In genomic region chr1:226820935-226821718, GRCh38 we compare ENCODE assay signal across 3 cellular contexts.
TF ChIP-seq lines count a peak whose summit lies in the region.

No MANE protein-coding gene starts in this region.

TF ChIP-seq in liver, 16 proteins besides CTCF, POLR2A, EP300 and RAD21 (continued from another document):
- TF ChIP-seq, protein P1, sequence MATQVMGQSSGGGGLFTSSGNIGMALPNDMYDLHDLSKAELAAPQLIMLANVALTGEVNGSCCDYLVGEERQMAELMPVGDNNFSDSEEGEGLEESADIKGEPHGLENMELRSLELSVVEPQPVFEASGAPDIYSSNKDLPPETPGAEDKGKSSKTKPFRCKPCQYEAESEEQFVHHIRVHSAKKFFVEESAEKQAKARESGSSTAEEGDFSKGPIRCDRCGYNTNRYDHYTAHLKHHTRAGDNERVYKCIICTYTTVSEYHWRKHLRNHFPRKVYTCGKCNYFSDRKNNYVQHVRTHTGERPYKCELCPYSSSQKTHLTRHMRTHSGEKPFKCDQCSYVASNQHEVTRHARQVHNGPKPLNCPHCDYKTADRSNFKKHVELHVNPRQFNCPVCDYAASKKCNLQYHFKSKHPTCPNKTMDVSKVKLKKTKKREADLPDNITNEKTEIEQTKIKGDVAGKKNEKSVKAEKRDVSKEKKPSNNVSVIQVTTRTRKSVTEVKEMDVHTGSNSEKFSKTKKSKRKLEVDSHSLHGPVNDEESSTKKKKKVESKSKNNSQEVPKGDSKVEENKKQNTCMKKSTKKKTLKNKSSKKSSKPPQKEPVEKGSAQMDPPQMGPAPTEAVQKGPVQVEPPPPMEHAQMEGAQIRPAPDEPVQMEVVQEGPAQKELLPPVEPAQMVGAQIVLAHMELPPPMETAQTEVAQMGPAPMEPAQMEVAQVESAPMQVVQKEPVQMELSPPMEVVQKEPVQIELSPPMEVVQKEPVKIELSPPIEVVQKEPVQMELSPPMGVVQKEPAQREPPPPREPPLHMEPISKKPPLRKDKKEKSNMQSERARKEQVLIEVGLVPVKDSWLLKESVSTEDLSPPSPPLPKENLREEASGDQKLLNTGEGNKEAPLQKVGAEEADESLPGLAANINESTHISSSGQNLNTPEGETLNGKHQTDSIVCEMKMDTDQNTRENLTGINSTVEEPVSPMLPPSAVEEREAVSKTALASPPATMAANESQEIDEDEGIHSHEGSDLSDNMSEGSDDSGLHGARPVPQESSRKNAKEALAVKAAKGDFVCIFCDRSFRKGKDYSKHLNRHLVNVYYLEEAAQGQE (IDR thresholded peaks at IDR 0.05) = no peak

TF ChIP-seq in HepG2, 621 proteins besides CTCF, POLR2A, EP300 and RAD21 (continues in another document):
- TF ChIP-seq, protein P2, sequence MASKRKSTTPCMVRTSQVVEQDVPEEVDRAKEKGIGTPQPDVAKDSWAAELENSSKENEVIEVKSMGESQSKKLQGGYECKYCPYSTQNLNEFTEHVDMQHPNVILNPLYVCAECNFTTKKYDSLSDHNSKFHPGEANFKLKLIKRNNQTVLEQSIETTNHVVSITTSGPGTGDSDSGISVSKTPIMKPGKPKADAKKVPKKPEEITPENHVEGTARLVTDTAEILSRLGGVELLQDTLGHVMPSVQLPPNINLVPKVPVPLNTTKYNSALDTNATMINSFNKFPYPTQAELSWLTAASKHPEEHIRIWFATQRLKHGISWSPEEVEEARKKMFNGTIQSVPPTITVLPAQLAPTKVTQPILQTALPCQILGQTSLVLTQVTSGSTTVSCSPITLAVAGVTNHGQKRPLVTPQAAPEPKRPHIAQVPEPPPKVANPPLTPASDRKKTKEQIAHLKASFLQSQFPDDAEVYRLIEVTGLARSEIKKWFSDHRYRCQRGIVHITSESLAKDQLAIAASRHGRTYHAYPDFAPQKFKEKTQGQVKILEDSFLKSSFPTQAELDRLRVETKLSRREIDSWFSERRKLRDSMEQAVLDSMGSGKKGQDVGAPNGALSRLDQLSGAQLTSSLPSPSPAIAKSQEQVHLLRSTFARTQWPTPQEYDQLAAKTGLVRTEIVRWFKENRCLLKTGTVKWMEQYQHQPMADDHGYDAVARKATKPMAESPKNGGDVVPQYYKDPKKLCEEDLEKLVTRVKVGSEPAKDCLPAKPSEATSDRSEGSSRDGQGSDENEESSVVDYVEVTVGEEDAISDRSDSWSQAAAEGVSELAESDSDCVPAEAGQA (IDR thresholded peaks at IDR 0.05; ENCODE audit: low read depth) = no peak
- TF ChIP-seq, protein P2 (CRISPR knock-in tag; IDR thresholded peaks at IDR 0.05; ENCODE audit: borderline replicate concordance) = no peak
- TF ChIP-seq DR1 (CRISPR knock-in tag; IDR thresholded peaks at IDR 0.05) = no peak
- TF ChIP-seq, protein P3, sequence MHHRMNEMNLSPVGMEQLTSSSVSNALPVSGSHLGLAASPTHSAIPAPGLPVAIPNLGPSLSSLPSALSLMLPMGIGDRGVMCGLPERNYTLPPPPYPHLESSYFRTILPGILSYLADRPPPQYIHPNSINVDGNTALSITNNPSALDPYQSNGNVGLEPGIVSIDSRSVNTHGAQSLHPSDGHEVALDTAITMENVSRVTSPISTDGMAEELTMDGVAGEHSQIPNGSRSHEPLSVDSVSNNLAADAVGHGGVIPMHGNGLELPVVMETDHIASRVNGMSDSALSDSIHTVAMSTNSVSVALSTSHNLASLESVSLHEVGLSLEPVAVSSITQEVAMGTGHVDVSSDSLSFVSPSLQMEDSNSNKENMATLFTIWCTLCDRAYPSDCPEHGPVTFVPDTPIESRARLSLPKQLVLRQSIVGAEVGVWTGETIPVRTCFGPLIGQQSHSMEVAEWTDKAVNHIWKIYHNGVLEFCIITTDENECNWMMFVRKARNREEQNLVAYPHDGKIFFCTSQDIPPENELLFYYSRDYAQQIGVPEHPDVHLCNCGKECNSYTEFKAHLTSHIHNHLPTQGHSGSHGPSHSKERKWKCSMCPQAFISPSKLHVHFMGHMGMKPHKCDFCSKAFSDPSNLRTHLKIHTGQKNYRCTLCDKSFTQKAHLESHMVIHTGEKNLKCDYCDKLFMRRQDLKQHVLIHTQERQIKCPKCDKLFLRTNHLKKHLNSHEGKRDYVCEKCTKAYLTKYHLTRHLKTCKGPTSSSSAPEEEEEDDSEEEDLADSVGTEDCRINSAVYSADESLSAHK (CRISPR knock-in tag; IDR thresholded peaks at IDR 0.05; ENCODE audit: borderline replicate concordance) = no peak
- TF ChIP-seq, protein P4, sequence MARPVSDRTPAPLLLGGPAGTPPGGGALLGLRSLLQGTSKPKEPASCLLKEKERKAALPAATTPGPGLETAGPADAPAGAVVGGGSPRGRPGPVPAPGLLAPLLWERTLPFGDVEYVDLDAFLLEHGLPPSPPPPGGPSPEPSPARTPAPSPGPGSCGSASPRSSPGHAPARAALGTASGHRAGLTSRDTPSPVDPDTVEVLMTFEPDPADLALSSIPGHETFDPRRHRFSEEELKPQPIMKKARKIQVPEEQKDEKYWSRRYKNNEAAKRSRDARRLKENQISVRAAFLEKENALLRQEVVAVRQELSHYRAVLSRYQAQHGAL (CRISPR knock-in tag; IDR thresholded peaks at IDR 0.05; ENCODE audit: not compliant biosample characterization) = no peak
- no peak for TF ChIP-seq ZNF672 (CRISPR knock-in tag; IDR thresholded peaks at IDR 0.05)
- TF ChIP-seq, protein P5, sequence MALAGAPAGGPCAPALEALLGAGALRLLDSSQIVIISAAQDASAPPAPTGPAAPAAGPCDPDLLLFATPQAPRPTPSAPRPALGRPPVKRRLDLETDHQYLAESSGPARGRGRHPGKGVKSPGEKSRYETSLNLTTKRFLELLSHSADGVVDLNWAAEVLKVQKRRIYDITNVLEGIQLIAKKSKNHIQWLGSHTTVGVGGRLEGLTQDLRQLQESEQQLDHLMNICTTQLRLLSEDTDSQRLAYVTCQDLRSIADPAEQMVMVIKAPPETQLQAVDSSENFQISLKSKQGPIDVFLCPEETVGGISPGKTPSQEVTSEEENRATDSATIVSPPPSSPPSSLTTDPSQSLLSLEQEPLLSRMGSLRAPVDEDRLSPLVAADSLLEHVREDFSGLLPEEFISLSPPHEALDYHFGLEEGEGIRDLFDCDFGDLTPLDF (CRISPR knock-in tag; IDR thresholded peaks at IDR 0.05) = no peak
- TF ChIP-seq RNF2 (conservative IDR thresholded peaks at IDR 0.05; ENCODE audit: low read depth) = no peak
- TF ChIP-seq, protein P6, sequence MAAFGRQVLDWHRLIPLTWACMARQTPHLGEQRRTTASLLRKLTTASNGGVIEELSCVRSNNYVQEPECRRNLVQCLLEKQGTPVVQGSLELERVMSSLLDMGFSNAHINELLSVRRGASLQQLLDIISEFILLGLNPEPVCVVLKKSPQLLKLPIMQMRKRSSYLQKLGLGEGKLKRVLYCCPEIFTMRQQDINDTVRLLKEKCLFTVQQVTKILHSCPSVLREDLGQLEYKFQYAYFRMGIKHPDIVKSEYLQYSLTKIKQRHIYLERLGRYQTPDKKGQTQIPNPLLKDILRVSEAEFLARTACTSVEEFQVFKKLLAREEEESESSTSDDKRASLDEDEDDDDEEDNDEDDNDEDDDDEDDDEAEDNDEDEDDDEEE (CRISPR knock-in tag; IDR thresholded peaks at IDR 0.05) = no peak
- TF ChIP-seq HMGA1 (CRISPR knock-in tag; conservative IDR thresholded peaks at IDR 0.05) = no peak

TF ChIP-seq in WTC11, 78 proteins besides CTCF, POLR2A, EP300 and RAD21 (continued from another document):
- TF ChIP-seq ETV6 (CRISPR knock-in tag; IDR thresholded peaks at IDR 0.05) (no peak), IRF2 (CRISPR knock-in tag; IDR thresholded peaks at IDR 0.05; ENCODE audit: borderline replicate concordance, low read depth) (no peak), ZNF317 (CRISPR knock-in tag; IDR thresholded peaks at IDR 0.05; ENCODE audit: borderline replicate concordance, low read depth) (no peak), GABPB1 (CRISPR knock-in tag; IDR thresholded peaks at IDR 0.05) (no peak), PRDM15 (CRISPR knock-in tag; IDR thresholded peaks at IDR 0.05) (no peak), FOXJ3 (CRISPR knock-in tag; IDR thresholded peaks at IDR 0.05; ENCODE audit: borderline replicate concordance) (no peak), FOXP1 (CRISPR knock-in tag; IDR thresholded peaks at IDR 0.05; ENCODE audit: borderline replicate concordance) (no peak), ZNF425 (CRISPR knock-in tag; conservative IDR thresholded peaks at IDR 0.05) (no peak)
- TF ChIP-seq, protein P7, sequence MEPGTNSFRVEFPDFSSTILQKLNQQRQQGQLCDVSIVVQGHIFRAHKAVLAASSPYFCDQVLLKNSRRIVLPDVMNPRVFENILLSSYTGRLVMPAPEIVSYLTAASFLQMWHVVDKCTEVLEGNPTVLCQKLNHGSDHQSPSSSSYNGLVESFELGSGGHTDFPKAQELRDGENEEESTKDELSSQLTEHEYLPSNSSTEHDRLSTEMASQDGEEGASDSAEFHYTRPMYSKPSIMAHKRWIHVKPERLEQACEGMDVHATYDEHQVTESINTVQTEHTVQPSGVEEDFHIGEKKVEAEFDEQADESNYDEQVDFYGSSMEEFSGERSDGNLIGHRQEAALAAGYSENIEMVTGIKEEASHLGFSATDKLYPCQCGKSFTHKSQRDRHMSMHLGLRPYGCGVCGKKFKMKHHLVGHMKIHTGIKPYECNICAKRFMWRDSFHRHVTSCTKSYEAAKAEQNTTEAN (CRISPR knock-in tag; IDR thresholded peaks at IDR 0.05) = no peak
- TF ChIP-seq, protein P8, sequence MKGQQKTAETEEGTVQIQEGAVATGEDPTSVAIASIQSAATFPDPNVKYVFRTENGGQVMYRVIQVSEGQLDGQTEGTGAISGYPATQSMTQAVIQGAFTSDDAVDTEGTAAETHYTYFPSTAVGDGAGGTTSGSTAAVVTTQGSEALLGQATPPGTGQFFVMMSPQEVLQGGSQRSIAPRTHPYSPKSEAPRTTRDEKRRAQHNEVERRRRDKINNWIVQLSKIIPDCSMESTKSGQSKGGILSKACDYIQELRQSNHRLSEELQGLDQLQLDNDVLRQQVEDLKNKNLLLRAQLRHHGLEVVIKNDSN (CRISPR knock-in tag; IDR thresholded peaks at IDR 0.05) = no peak
